Comparison of ENCODE assay signal across 1 cellular context in genomic region chr6:34757687-34758274, GRCh38.
TF ChIP-seq lines count a peak whose summit lies in the region.

No MANE protein-coding gene starts in this region.

TF ChIP-seq in GM23338, 12 proteins besides CTCF, POLR2A, EP300 and RAD21 (continued from another document):
- TF ChIP-seq, protein P1, sequence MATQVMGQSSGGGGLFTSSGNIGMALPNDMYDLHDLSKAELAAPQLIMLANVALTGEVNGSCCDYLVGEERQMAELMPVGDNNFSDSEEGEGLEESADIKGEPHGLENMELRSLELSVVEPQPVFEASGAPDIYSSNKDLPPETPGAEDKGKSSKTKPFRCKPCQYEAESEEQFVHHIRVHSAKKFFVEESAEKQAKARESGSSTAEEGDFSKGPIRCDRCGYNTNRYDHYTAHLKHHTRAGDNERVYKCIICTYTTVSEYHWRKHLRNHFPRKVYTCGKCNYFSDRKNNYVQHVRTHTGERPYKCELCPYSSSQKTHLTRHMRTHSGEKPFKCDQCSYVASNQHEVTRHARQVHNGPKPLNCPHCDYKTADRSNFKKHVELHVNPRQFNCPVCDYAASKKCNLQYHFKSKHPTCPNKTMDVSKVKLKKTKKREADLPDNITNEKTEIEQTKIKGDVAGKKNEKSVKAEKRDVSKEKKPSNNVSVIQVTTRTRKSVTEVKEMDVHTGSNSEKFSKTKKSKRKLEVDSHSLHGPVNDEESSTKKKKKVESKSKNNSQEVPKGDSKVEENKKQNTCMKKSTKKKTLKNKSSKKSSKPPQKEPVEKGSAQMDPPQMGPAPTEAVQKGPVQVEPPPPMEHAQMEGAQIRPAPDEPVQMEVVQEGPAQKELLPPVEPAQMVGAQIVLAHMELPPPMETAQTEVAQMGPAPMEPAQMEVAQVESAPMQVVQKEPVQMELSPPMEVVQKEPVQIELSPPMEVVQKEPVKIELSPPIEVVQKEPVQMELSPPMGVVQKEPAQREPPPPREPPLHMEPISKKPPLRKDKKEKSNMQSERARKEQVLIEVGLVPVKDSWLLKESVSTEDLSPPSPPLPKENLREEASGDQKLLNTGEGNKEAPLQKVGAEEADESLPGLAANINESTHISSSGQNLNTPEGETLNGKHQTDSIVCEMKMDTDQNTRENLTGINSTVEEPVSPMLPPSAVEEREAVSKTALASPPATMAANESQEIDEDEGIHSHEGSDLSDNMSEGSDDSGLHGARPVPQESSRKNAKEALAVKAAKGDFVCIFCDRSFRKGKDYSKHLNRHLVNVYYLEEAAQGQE (IDR thresholded peaks at IDR 0.05; ENCODE audit: unreplicated experiment): no peak
